Comparison of ENCODE assay signal across 25 cellular contexts in genomic region chr11:92776676-92777075, GRCh38.
DNase-seq lines count a peak whose midpoint lies in the region; ATAC-seq and TF ChIP-seq lines count a peak whose summit lies in the region.
"Had no signal": no experiment of that assay in that cellular context is flagged by ENCODE, and none has a peak within 500 bp of the region (broad histone marks: within the 10 kb centered on the region; RNA-seq: fewer than 3 reads in every experiment).

No MANE protein-coding gene starts in this region.

- H3K27ac ChIP-seq in left ventricle myocardium inferior (replicated peaks) (no peak overlapping the region), neural progenitor cell (no peak overlapping the region)
- H3K27ac ChIP-seq: C4-2B, PC-9, WERI-Rb-1 had no signal

- no peak overlapping the region for H3K4me3 Mint-ChIP-seq in neural progenitor cell
- H3K4me3 Mint-ChIP-seq: activated T-cell treated with anti-CD3 and anti-CD28 coated beads, Interleukin-2, amount 50 U/mL, for 72 hours; GM23338; naive thymus-derived CD4-positive, alpha-beta T cell had no signal

- no peak overlapping the region for H3K4me2 ChIP-seq in neural progenitor cell
- H3K4me2 ChIP-seq: GM23338, PC-9 had no signal

- ATAC-seq in HG02763 (IDR thresholded peaks at IDR 0.05; ENCODE audit: unreplicated experiment) (no peak), mucosa of descending colon (no peak)
- ATAC-seq: activated T-cell treated with anti-CD3 and anti-CD28 coated beads, Interleukin-2, amount 50 U/mL, for 72 hours; GM23338; naive thymus-derived CD4-positive, alpha-beta T cell had no signal

- intact Hi-C loops in left ventricle myocardium inferior (cut with micrococcal nuclease) (no loop called here), mucosa of descending colon (cut with DNase I, micrococcal nuclease) (no loop called here)

- no peaks in the 10 kb centered on the region for H3F3A ChIP-seq in neural progenitor cell (ENCODE audit: low read depth)

- H3K27me3 Mint-ChIP-seq in neural progenitor cell (ENCODE audit: insufficient read depth, low read depth) = no peaks in the 10 kb centered on the region

- H3K79me2 ChIP-seq in neural progenitor cell (ENCODE audit: low read depth) = no peaks in the 10 kb centered on the region

- H3K36me3 Mint-ChIP-seq in neural progenitor cell = peaks cover 3% of the 10 kb centered on the region
- H3K36me3 Mint-ChIP-seq: naive thymus-derived CD4-positive, alpha-beta T cell had no signal

- no peak overlapping the region for H2AFZ ChIP-seq in neural progenitor cell (replicated peaks)
- H2AFZ ChIP-seq: GM23338, PC-9 had no signal

- DNase-seq in Daoy (ENCODE audit: low read depth) (peak; percentile 40), OCI-M1 (lab: John Stamatoyannopoulos, UW) (peak; percentile 9), left ventricle myocardium inferior (peak; percentile 16), renal cortical epithelial cell (ENCODE audit: low read depth) (peak; percentile 19), neural progenitor cell (ENCODE audit: low spot score) (no peak), mucosa of descending colon (no peak)
- DNase-seq in activated CD4-positive, alpha-beta T cell treated with anti-CD3 and anti-CD28 coated beads for 1 hour = no peak
- DNase-seq: activated naive CD4-positive, alpha-beta T cell; activated T-cell treated with anti-CD3 and anti-CD28 coated beads, Interleukin-2, amount 50 U/mL, for 72 hours; Calu3; DMS79 treated with DMSO at 0.1 percent for 48 hours; effector CD4-positive, alpha-beta T cell; naive thymus-derived CD4-positive, alpha-beta T cell; NCI-H146; NCI-H524 treated with DMSO at 0.1 percent for 48 hours; occipital lobe; PC-9; SHP77 treated with DMSO at 0.1 percent for 48 hours; stimulated activated CD4-positive, alpha-beta T cell treated with anti-CD3 and anti-CD28 coated beads, Interleukin-2, amount 100 ng/mL, for 48 hours; T-helper 9 cell; trophoblast cell; WERI-Rb-1 had no signal

- H3K4me1 Mint-ChIP-seq in neural progenitor cell = peaks cover 14% of the 10 kb centered on the region

- H3K4me1 ChIP-seq in left ventricle myocardium inferior (peaks cover 9% of the 10 kb centered on the region), neural progenitor cell (peaks cover 15% of the 10 kb centered on the region), mucosa of descending colon (ENCODE audit: low read depth) (no peaks in the 10 kb centered on the region)

- no peaks in the 10 kb centered on the region for H3K9me3 ChIP-seq in left ventricle myocardium inferior (replicated peaks)
- no peaks in the 10 kb centered on the region for H3K9me3 ChIP-seq in neural progenitor cell (ENCODE audit: low read depth)
- no peaks in the 10 kb centered on the region for H3K9me3 ChIP-seq in mucosa of descending colon

- H3K36me3 ChIP-seq in left ventricle myocardium inferior (no peaks in the 10 kb centered on the region), neural progenitor cell (no peaks in the 10 kb centered on the region), mucosa of descending colon (ENCODE audit: low read depth) (no peaks in the 10 kb centered on the region)
- H3K36me3 ChIP-seq: WERI-Rb-1 had no signal

- TF ChIP-seq CTCF in left ventricle myocardium inferior (IDR thresholded peaks at IDR 0.05; ENCODE audit: borderline replicate concordance) (no peak), neural progenitor cell (IDR thresholded peaks at IDR 0.05) (no peak), mucosa of descending colon (IDR thresholded peaks at IDR 0.05) (no peak)

- no peak overlapping the region for H3K27ac Mint-ChIP-seq in neural progenitor cell
- H3K27ac Mint-ChIP-seq: activated T-cell treated with anti-CD3 and anti-CD28 coated beads, Interleukin-2, amount 50 U/mL, for 72 hours; GM23338; naive thymus-derived CD4-positive, alpha-beta T cell had no signal

- no peaks in the 10 kb centered on the region for H3K9me3 Mint-ChIP-seq in neural progenitor cell
- H3K9me3 Mint-ChIP-seq: GM23338 had no signal

- H3K27me3 ChIP-seq in left ventricle myocardium inferior (ENCODE audit: low read depth) (peaks cover 22% of the 10 kb centered on the region), neural progenitor cell (no peaks in the 10 kb centered on the region)

- H3K9ac ChIP-seq in neural progenitor cell = no peak overlapping the region

- H4K20me1 ChIP-seq in neural progenitor cell (ENCODE audit: low read depth) = no peaks in the 10 kb centered on the region

- no peak overlapping the region for H3K4me3 ChIP-seq in left ventricle myocardium inferior
- H3K4me3 ChIP-seq in neural progenitor cell = no peak overlapping the region
- H3K4me3 ChIP-seq in mucosa of descending colon = no peak overlapping the region
- H3K4me3 ChIP-seq: GM23338, PC-9 had no signal

Comparison
In these comparisons a context has a peak if more than half of its experiments do, and no peak if none do; other contexts are left out.
1. DNase-seq: peak in Daoy (single experiment), OCI-M1 (single experiment), left ventricle myocardium inferior (single experiment) and renal cortical epithelial cell (single experiment); none in activated CD4-positive, alpha-beta T cell treated with anti-CD3 and anti-CD28 coated beads for 1 hour (single experiment), neural progenitor cell (single experiment) and mucosa of descending colon (0 of 3).